13 cellular contexts compared by ENCODE assay signal in the genomic region with DNA sequence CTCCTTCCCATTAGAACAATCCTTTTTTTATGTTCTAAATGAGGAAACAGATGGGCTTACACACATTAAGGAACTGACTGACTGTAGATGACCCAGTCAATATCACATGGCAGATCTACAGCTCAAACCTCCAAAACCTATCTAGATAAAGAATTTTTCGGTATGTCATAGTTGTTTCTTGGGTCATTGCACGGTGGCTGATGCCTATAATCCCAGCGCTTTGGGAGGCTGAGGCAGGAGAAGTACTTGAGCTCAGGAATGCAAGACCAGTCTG. TPM values are rescaled to one million over a fixed set of nuclear protein-coding genes. Genes with fewer than 3 reads are reported as not detected.
DNase-seq lines count a peak whose midpoint lies in the region; ATAC-seq and TF ChIP-seq lines count a peak whose summit lies in the region.
"Had no signal": no experiment of that assay in that cellular context is flagged by ENCODE, and none has a peak within 500 bp of the region (broad histone marks: within the 10 kb centered on the region; RNA-seq: fewer than 3 reads in every experiment).

No MANE protein-coding gene starts in this region.

- DNase-seq in right atrium auricular region (ENCODE audit: low spot score) (no peak), right cardiac atrium (no peak), amniotic stem cell (lab: John Stamatoyannopoulos, UW) (no peak), Karpas-422 (no peak), NCI-H82 (lab: John Stamatoyannopoulos, UW) (no peak)
- DNase-seq: activated CD4-positive, alpha-beta T cell treated with anti-CD3 and anti-CD28 coated beads for 48 hours; activated effector memory CD4-positive, alpha-beta T cell treated with anti-CD3 and anti-CD28 coated beads, Interleukin-2, amount 50 U/mL, for 16 hours; KG1; NCI-H2029; nucleus accumbens had no signal

- H4K20me1 ChIP-seq in Karpas-422 (ENCODE audit: insufficient read depth, low read depth, low read length) = peaks cover 22% of the 10 kb centered on the region

- no peaks in the 10 kb centered on the region for H3K9me2 ChIP-seq in Karpas-422 (replicated peaks; ENCODE audit: insufficient read depth, low read length)

- TF ChIP-seq CTCF in right atrium auricular region (IDR thresholded peaks at IDR 0.05) (no peak), neutrophil (IDR thresholded peaks at IDR 0.05) (no peak)

- no peak overlapping the region for H3K4me2 ChIP-seq in Karpas-422 (ENCODE audit: low read depth, low read length, poor library complexity, severe bottlenecking)

- H3K4me3 ChIP-seq in right atrium auricular region = peak overlapping the region in 1 of 2 donors; percentile 1
- no peak overlapping the region for H3K4me3 ChIP-seq in right cardiac atrium (ENCODE audit: low read length)
- H3K4me3 ChIP-seq in endocrine pancreas (ENCODE audit: control insufficient read depth, insufficient read depth, low read length) = peak overlapping the region; percentile 10
- H3K4me3 ChIP-seq in neutrophil (ENCODE audit: low read depth in 1 of 2, low read length in 1 of 2) = no peak overlapping the region
- no peak overlapping the region for H3K4me3 ChIP-seq in Karpas-422 (ENCODE audit: low read length)

- H3K27ac ChIP-seq in right atrium auricular region (peak overlapping the region; percentile 51 to 63), right cardiac atrium (ENCODE audit: low read length) (no peak overlapping the region), neutrophil (peak overlapping the region; percentile 6), Karpas-422 (ENCODE audit: low read length) (no peak overlapping the region)

- no peaks in the 10 kb centered on the region for H3K9me3 ChIP-seq in right atrium auricular region
- no peaks in the 10 kb centered on the region for H3K9me3 ChIP-seq in right cardiac atrium (ENCODE audit: control insufficient read depth, low read length)
- no peaks in the 10 kb centered on the region for H3K9me3 ChIP-seq in endocrine pancreas (ENCODE audit: control insufficient read depth, low read length)
- H3K9me3 ChIP-seq in neutrophil = no peaks in the 10 kb centered on the region
- no peaks in the 10 kb centered on the region for H3K9me3 ChIP-seq in Karpas-422 (ENCODE audit: low read length)

- intact Hi-C loops in right cardiac atrium (cut with DNase I) = loop anchor here in 2 of 4 donors (10.0 kb wide), 1 partner anchor 49 kb away; no protein-coding TSS in a partner anchor

- H3K9ac ChIP-seq in endocrine pancreas (ENCODE audit: control insufficient read depth, insufficient read depth, low read length) = no peak overlapping the region
- H3K9ac ChIP-seq in Karpas-422 (ENCODE audit: low read length) = no peak overlapping the region

- 49% methylated on average over 3 of the region's 3 CpGs for WGBS in right cardiac atrium

- H2AFZ ChIP-seq in Karpas-422 (ENCODE audit: low read length) = no peak overlapping the region

- ATAC-seq in right cardiac atrium (no peak), GM21367 (IDR thresholded peaks at IDR 0.05; ENCODE audit: unreplicated experiment) (no peak)

- H3K79me2 ChIP-seq in Karpas-422 (ENCODE audit: low read length) = peaks cover 95% of the 10 kb centered on the region

- H3K27me3 ChIP-seq in right atrium auricular region (no peaks in the 10 kb centered on the region), right cardiac atrium (ENCODE audit: control insufficient read depth, insufficient read depth) (no peaks in the 10 kb centered on the region), endocrine pancreas (ENCODE audit: control insufficient read depth, insufficient read depth, low read length) (no peaks in the 10 kb centered on the region), neutrophil (no peaks in the 10 kb centered on the region), Karpas-422 (ENCODE audit: low read length) (no peaks in the 10 kb centered on the region)

- H3K36me3 ChIP-seq in right atrium auricular region = peaks cover 49% of the 10 kb centered on the region
- H3K36me3 ChIP-seq in endocrine pancreas (ENCODE audit: control insufficient read depth, insufficient read depth, low read length) = peaks cover 8% of the 10 kb centered on the region
- H3K36me3 ChIP-seq in neutrophil = peaks cover 43% of the 10 kb centered on the region
- peaks cover 50% of the 10 kb centered on the region for H3K36me3 ChIP-seq in Karpas-422 (ENCODE audit: insufficient read depth, low read length)

- H3K4me1 ChIP-seq in right atrium auricular region (peaks cover 0 to 94% of the 10 kb centered on the region in 2 donors), right cardiac atrium (ENCODE audit: control insufficient read depth, insufficient read depth, low read length) (peaks cover 10% of the 10 kb centered on the region), endocrine pancreas (ENCODE audit: control insufficient read depth, insufficient read depth, low read length) (peaks cover 39% of the 10 kb centered on the region), neutrophil (ENCODE audit: control insufficient read depth in 1 of 2, insufficient read depth in 1 of 2, low read depth in 1 of 2, low read length in 1 of 2) (peaks cover 13% of the 10 kb centered on the region in 2 experiments), Karpas-422 (ENCODE audit: low read length) (peaks cover 57% of the 10 kb centered on the region)

RNA-seq across cellular contexts. Expression of a gene that starts 7.1 kb away (rescaled TPM):
- total RNA-seq in right atrium auricular region = 100 to 1,000 TPM; 171 to 192 TPM
- total RNA-seq in right cardiac atrium = 100 to 1,000 TPM; 197 to 433 (median 236) TPM
- polyA plus RNA-seq in right cardiac atrium = 74.5 TPM
- total RNA-seq in Karpas-422 (2014; rRNA removed; shearing (Covaris generic); ENCODE audit: low replicate concordance) = 193 and 274 TPM in 2 replicates

RNA-seq across cellular contexts. Expression of a gene that starts 37.2 kb away (rescaled TPM):
- total RNA-seq in right atrium auricular region (10 to 100 TPM; 11.0 to 13.7 TPM), right cardiac atrium (10 to 100 TPM; 20.6 to 25.7 (median 23.2) TPM)
- 10.4 TPM for polyA plus RNA-seq in right cardiac atrium
- total RNA-seq in Karpas-422 (2014; rRNA removed; shearing (Covaris generic); ENCODE audit: low replicate concordance) = 17.0 and 30.0 TPM in 2 replicates

Comparison
In these comparisons a context has a peak if more than half of its experiments do, and no peak if none do; other contexts are left out.
1. H3K27ac ChIP-seq: peak in right atrium auricular region (2 of 2) and neutrophil (single experiment); none in right cardiac atrium (single experiment) and Karpas-422 (single experiment).